In the genomic region with DNA sequence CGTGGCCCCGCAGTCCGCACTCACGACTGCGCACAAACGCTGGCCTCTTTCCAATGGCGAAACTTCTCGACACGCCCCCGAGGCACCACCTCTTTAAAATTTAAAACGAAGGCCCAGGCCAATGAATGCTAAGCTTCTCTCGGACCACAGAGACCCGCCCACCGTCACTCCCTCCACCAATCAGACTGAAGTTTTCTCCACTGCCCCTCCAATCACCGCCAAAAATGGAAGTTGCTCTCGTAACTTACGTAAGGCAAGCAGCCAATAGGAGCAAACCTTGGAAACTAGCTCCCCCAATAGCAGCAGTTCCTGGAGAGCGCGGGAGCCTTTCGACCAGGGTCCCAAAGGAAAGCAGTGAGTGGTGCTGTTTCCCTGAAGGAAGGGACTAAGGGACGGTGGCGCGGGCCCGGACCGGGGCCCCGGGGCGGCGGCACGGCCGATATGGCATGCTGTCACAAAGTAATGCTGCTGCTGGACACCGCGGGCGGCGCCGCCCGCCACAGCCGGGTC, we compare ENCODE assay signal across 8 cellular contexts. TPM values are rescaled to one million over a fixed set of nuclear protein-coding genes. Genes with fewer than 3 reads are reported as not detected.
A peak's percentile ranks its signal among the peaks of the same experiment; 100 is the strongest.
DNase-seq lines count a peak whose midpoint lies in the region; ATAC-seq and TF ChIP-seq lines count a peak whose summit lies in the region.

A gene with protein sequence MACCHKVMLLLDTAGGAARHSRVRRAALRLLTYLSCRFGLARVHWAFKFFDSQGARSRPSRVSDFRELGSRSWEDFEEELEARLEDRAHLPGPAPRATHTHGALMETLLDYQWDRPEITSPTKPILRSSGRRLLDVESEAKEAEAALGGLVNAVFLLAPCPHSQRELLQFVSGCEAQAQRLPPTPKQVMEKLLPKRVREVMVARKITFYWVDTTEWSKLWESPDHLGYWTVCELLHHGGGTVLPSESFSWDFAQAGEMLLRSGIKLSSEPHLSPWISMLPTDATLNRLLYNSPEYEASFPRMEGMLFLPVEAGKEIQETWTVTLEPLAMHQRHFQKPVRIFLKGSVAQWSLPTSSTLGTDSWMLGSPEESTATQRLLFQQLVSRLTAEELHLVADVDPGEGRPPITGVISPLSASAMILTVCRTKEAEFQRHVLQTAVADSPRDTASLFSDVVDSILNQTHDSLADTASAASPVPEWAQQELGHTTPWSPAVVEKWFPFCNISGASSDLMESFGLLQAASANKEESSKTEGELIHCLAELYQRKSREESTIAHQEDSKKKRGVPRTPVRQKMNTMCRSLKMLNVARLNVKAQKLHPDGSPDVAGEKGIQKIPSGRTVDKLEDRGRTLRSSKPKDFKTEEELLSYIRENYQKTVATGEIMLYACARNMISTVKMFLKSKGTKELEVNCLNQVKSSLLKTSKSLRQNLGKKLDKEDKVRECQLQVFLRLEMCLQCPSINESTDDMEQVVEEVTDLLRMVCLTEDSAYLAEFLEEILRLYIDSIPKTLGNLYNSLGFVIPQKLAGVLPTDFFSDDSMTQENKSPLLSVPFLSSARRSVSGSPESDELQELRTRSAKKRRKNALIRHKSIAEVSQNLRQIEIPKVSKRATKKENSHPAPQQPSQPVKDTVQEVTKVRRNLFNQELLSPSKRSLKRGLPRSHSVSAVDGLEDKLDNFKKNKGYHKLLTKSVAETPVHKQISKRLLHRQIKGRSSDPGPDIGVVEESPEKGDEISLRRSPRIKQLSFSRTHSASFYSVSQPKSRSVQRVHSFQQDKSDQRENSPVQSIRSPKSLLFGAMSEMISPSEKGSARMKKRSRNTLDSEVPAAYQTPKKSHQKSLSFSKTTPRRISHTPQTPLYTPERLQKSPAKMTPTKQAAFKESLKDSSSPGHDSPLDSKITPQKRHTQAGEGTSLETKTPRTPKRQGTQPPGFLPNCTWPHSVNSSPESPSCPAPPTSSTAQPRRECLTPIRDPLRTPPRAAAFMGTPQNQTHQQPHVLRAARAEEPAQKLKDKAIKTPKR (N-terminal part only) (plus strand): TSS at position 324 of the 510 bp plus-strand sequence. CDS start 118 bp downstream, at position 442.

- H3K9ac ChIP-seq in liver (ENCODE audit: low read depth in 1 of 2, low read length in 2 of 2): peak within 1 kb of the TSS in 1 of 2 donors; percentile 57

- TF ChIP-seq RAD21 in liver (IDR thresholded peaks at IDR 0.05): no peak

- no peaks in the 10 kb centered on the region for H3K9me3 ChIP-seq in liver (ENCODE audit: control insufficient read depth in 4 of 4, low read length in 3 of 4)

- H3K4me1 ChIP-seq in liver (ENCODE audit: control insufficient read depth in 4 of 4, insufficient read depth in 4 of 4, low read length in 3 of 4): peaks cover 1 to 13% (median 9%) of the 10 kb centered on the region in 4 donors

- H3K36me3 ChIP-seq in liver (ENCODE audit: control insufficient read depth in 4 of 4, insufficient read depth in 3 of 4, low read depth in 1 of 4, low read length in 3 of 4): no peaks in the 10 kb centered on the region

- under 1% methylated on average over 37 of the region's 37 CpGs for WGBS in liver

- H3K27ac ChIP-seq in liver (ENCODE audit: low read depth in 1 of 2, low read length in 2 of 2): no peak within 1 kb of the TSS

- H3K4me3 ChIP-seq in liver (ENCODE audit: low read depth in 1 of 3, low read length in 3 of 3): peak within 1 kb of the TSS; percentile 63 to 75 (median 72)

- H3K27me3 ChIP-seq in liver (ENCODE audit: control insufficient read depth in 4 of 4, insufficient read depth in 4 of 4, low read length in 3 of 4): no peaks in the 10 kb centered on the region

- TF ChIP-seq CTCF in liver (IDR thresholded peaks at IDR 0.05; ENCODE audit: low read depth, low read length, missing input control): no peak

- DNase-seq in CD1c-positive myeloid dendritic cell (ENCODE audit: extremely low spot score) (peak; percentile 99), NCI-H748 treated with DMSO at 0.1 percent for 48 hours (lab: John Stamatoyannopoulos, UW) (peak; percentile 95), dermis blood vessel endothelial cell (peak; percentile 100)
- DNase-seq in activated CD4-positive, alpha-beta T cell treated with anti-CD3 and anti-CD28 coated beads, Interleukin-2, amount 50 U/mL, for 1 hour: peak; percentile 92
- DNase-seq in stimulated activated CD4-positive, alpha-beta T cell treated with anti-CD3 and anti-CD28 coated beads, Interleukin-4, amount 100 ng/mL, for 1 hour: peak; percentile 89

- ATAC-seq in GM19397 (IDR thresholded peaks at IDR 0.05; ENCODE audit: unreplicated experiment): peak; percentile 90
- peak; percentile 92 for ATAC-seq in HG03565 (IDR thresholded peaks at IDR 0.05; ENCODE audit: unreplicated experiment)

TF ChIP-seq in liver, 16 proteins besides CTCF, POLR2A, EP300 and RAD21:
- TF ChIP-seq NR2F2 (IDR thresholded peaks at IDR 0.05) (no peak), HNF4A (conservative IDR thresholded peaks at IDR 0.05) (peak; percentile 45 to 49), TAF1 (conservative IDR thresholded peaks at IDR 0.05) (no peak), SP1 (IDR thresholded peaks at IDR 0.05) (peak; percentile 99), YY1 (IDR thresholded peaks at IDR 0.05) (peak; percentile 72), FOXA2 (IDR thresholded peaks at IDR 0.05) (no peak), EGR1 (IDR thresholded peaks at IDR 0.05; ENCODE audit: low read depth in 2 of 2) (peak in 1 of 2 donors; percentile 29)
- TF ChIP-seq, protein P1, sequence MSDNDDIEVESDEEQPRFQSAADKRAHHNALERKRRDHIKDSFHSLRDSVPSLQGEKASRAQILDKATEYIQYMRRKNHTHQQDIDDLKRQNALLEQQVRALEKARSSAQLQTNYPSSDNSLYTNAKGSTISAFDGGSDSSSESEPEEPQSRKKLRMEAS (IDR thresholded peaks at IDR 0.05): peak; percentile 85
- TF ChIP-seq, protein P2, sequence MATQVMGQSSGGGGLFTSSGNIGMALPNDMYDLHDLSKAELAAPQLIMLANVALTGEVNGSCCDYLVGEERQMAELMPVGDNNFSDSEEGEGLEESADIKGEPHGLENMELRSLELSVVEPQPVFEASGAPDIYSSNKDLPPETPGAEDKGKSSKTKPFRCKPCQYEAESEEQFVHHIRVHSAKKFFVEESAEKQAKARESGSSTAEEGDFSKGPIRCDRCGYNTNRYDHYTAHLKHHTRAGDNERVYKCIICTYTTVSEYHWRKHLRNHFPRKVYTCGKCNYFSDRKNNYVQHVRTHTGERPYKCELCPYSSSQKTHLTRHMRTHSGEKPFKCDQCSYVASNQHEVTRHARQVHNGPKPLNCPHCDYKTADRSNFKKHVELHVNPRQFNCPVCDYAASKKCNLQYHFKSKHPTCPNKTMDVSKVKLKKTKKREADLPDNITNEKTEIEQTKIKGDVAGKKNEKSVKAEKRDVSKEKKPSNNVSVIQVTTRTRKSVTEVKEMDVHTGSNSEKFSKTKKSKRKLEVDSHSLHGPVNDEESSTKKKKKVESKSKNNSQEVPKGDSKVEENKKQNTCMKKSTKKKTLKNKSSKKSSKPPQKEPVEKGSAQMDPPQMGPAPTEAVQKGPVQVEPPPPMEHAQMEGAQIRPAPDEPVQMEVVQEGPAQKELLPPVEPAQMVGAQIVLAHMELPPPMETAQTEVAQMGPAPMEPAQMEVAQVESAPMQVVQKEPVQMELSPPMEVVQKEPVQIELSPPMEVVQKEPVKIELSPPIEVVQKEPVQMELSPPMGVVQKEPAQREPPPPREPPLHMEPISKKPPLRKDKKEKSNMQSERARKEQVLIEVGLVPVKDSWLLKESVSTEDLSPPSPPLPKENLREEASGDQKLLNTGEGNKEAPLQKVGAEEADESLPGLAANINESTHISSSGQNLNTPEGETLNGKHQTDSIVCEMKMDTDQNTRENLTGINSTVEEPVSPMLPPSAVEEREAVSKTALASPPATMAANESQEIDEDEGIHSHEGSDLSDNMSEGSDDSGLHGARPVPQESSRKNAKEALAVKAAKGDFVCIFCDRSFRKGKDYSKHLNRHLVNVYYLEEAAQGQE (IDR thresholded peaks at IDR 0.05): peak; percentile 55

RNA-seq across cellular contexts. Expression of the gene that starts here (rescaled TPM):
- 2.2 and 7.0 TPM in 2 replicates for total RNA-seq in dermis blood vessel endothelial cell
- 1 to 10 TPM in 1 of 2 donors, under 1 TPM in 1; under 0.01 to 7.3 TPM for total RNA-seq in liver
- under 1 TPM; 0.13 to 0.17 TPM for polyA plus RNA-seq in liver
